Comparison of ENCODE assay signal across 8 cellular contexts in genomic region chr15:55279746-55280351, GRCh38. TPM values are rescaled to one million over a fixed set of nuclear protein-coding genes. Genes with fewer than 3 reads are reported as not detected.
DNase-seq lines count a peak whose midpoint lies in the region; ATAC-seq and TF ChIP-seq lines count a peak whose summit lies in the region.

No MANE protein-coding gene starts in this region.

- no peaks in the 10 kb centered on the region for H3K27me3 ChIP-seq in lung (ENCODE audit: control insufficient read depth, insufficient read depth)
- H3K27me3 ChIP-seq in psoas muscle (ENCODE audit: insufficient read depth in 3 of 3, low read length in 2 of 3), result no peaks in the 10 kb centered on the region

- H3K4me3 ChIP-seq in OCI-LY7 (ENCODE audit: low read depth, low read length, poor library complexity, severe bottlenecking), result no peak overlapping the region
- no peak overlapping the region for H3K4me3 ChIP-seq in lung
- H3K4me3 ChIP-seq in psoas muscle, result no peak overlapping the region

- no peaks in the 10 kb centered on the region for H3K9me2 ChIP-seq in OCI-LY7 (ENCODE audit: insufficient read depth, low read length)

- peaks cover 98% of the 10 kb centered on the region for H3K4me1 Mint-ChIP-seq in activated naive CD4-positive, alpha-beta T cell treated with anti-CD3 and anti-CD28 coated beads, Interleukin-2, amount 10 ng/mL, durations not matched to agents 7 days and 5 days

- CTCF ChIA-PET in OCI-LY7 (lab: Charles Lee; ENCODE audit: unreplicated experiment), result no interaction called here
- CTCF ChIA-PET in activated naive CD4-positive, alpha-beta T cell treated with anti-CD3 and anti-CD28 coated beads, Interleukin-2, amount 10 ng/mL, durations not matched to agents 7 days and 5 days (lab: Charles Lee), result interaction anchor here (0.9 to 1.1 kb wide), 2 partner anchors 58 to 59 kb away, joined by 3 read pairs; no protein-coding TSS in a partner anchor

- peaks cover 43% of the 10 kb centered on the region for H3K36me3 Mint-ChIP-seq in activated naive CD4-positive, alpha-beta T cell treated with anti-CD3 and anti-CD28 coated beads, Interleukin-2, amount 10 ng/mL, durations not matched to agents 7 days and 5 days

- H3K36me3 ChIP-seq in OCI-LY7 (ENCODE audit: insufficient read depth, low read length), result no peaks in the 10 kb centered on the region
- no peaks in the 10 kb centered on the region for H3K36me3 ChIP-seq in lung (ENCODE audit: control insufficient read depth in 2 of 2, insufficient read depth in 2 of 2, low read length in 2 of 2)
- H3K36me3 ChIP-seq in psoas muscle (ENCODE audit: insufficient read depth in 1 of 2, low read depth in 1 of 2), result no peaks in the 10 kb centered on the region

- BruUV-seq in OCI-LY7 (replicated peaks; lab: Mats Ljungman, UMichigan), result no TSS peak

- DNase-seq in OCI-LY7 (ENCODE audit: low spot score) (no peak), lung (ENCODE audit: low spot score) (no peak), psoas muscle (no peak), NCI-H748 treated with DMSO at 0.1 percent for 48 hours (lab: John Stamatoyannopoulos, UW) (no peak), posterior vena cava (ENCODE audit: low spot score) (no peak)
- DNase-seq in activated naive CD4-positive, alpha-beta T cell treated with anti-CD3 and anti-CD28 coated beads, Interleukin-2, amount 10 ng/mL, durations not matched to agents 7 days and 5 days, result peak; percentile 58

- TF ChIP-seq CTCF in OCI-LY7 (conservative IDR thresholded peaks at IDR 0.05; ENCODE audit: low read length) (no peak), lung (IDR thresholded peaks at IDR 0.05; ENCODE audit: control extremely low read depth, extremely low read depth) (no peak), psoas muscle (IDR thresholded peaks at IDR 0.05) (no peak)

- no peaks in the 10 kb centered on the region for H4K20me1 ChIP-seq in OCI-LY7 (ENCODE audit: insufficient read depth, low read length)

- H3K9me3 Mint-ChIP-seq in activated naive CD4-positive, alpha-beta T cell treated with anti-CD3 and anti-CD28 coated beads, Interleukin-2, amount 10 ng/mL, durations not matched to agents 7 days and 5 days, result no peaks in the 10 kb centered on the region

- H3K4me1 ChIP-seq in OCI-LY7 (ENCODE audit: insufficient read depth, low read length, poor library complexity, severe bottlenecking), result peaks cover 7% of the 10 kb centered on the region
- peaks cover 0 to 11% of the 10 kb centered on the region in 2 donors for H3K4me1 ChIP-seq in lung (ENCODE audit: control insufficient read depth in 2 of 2, insufficient read depth in 2 of 2, low read length in 2 of 2)
- H3K4me1 ChIP-seq in psoas muscle, result no peaks in the 10 kb centered on the region

- no peaks in the 10 kb centered on the region for H3K27me3 Mint-ChIP-seq in activated naive CD4-positive, alpha-beta T cell treated with anti-CD3 and anti-CD28 coated beads, Interleukin-2, amount 10 ng/mL, durations not matched to agents 7 days and 5 days

- H3K4me2 ChIP-seq in OCI-LY7 (ENCODE audit: low read length), result peak overlapping the region; percentile 11; the same call in 1 of the 2 replicates

- H3K79me2 ChIP-seq in OCI-LY7 (ENCODE audit: insufficient read depth, low read depth, low read length), result no peaks in the 10 kb centered on the region

- ATAC-seq in GM18508 (IDR thresholded peaks at IDR 0.05; ENCODE audit: insufficient read depth, unreplicated experiment), result peak; percentile 65
- peak; percentile 87 for ATAC-seq in HG02798 (IDR thresholded peaks at IDR 0.05; ENCODE audit: poor library complexity, unreplicated experiment)
- ATAC-seq in lung (ENCODE audit: insufficient read depth, low FRiP score), result peak; percentile 15
- no peak for ATAC-seq in psoas muscle

- H3K9me3 ChIP-seq in OCI-LY7 (ENCODE audit: low read length) (no peaks in the 10 kb centered on the region), lung (ENCODE audit: control insufficient read depth in 2 of 2, insufficient read depth in 1 of 2, low read length in 1 of 2) (no peaks in the 10 kb centered on the region), psoas muscle (no peaks in the 10 kb centered on the region)

- H3K4me3 Mint-ChIP-seq in activated naive CD4-positive, alpha-beta T cell treated with anti-CD3 and anti-CD28 coated beads, Interleukin-2, amount 10 ng/mL, durations not matched to agents 7 days and 5 days, result peak overlapping the region; percentile 57

- H3K27ac ChIP-seq in OCI-LY7 (ENCODE audit: low read depth, low read length, poor library complexity, severe bottlenecking) (no peak overlapping the region), lung (ENCODE audit: low read depth in 1 of 2, low read length in 1 of 2) (peak overlapping the region in 1 of 2 donors; percentile 34), psoas muscle (no peak overlapping the region)

- WGBS in lung, 2 donors, result 41 to 54% methylated on average over 4 of the region's 4 CpGs
- 77 to 86% (median 84%) methylated on average over 4 of the region's 4 CpGs for WGBS in psoas muscle, 3 donors

- POLR2A ChIA-PET in OCI-LY7 (lab: Charles Lee), result interaction anchor here (0.5 to 0.7 kb wide), 2 partner anchors 56 to 61 kb away, joined by 3 read pairs; no protein-coding TSS in a partner anchor

- peak overlapping the region; percentile 49; the same call in 1 of the 2 replicates for H2AFZ ChIP-seq in OCI-LY7 (ENCODE audit: low read length)

- intact Hi-C loops in OCI-LY7 (cut with micrococcal nuclease; ENCODE audit: unreplicated experiment), result no loop called here
- intact Hi-C loops in psoas muscle (cut with DNase I), result loop anchor here in 1 of 2 donors (5.0 kb wide), 1 partner anchor 58 kb away; no protein-coding TSS in a partner anchor
- intact Hi-C loops in posterior vena cava (cut with DNase I), result no loop called here

- peak overlapping the region; percentile 96 for H3K27ac Mint-ChIP-seq in activated naive CD4-positive, alpha-beta T cell treated with anti-CD3 and anti-CD28 coated beads, Interleukin-2, amount 10 ng/mL, durations not matched to agents 7 days and 5 days

RNA-seq across cellular contexts. Expression of gene RAB27A, which starts 9.8 kb away (rescaled TPM):
- 4.5 and 6.0 TPM in 2 replicates for total RNA-seq in OCI-LY7 (2014; rRNA removed; shearing (Covaris generic))
- 21.7 and 22.4 TPM in 2 replicates for total RNA-seq in OCI-LY7 (2022)
- 10 to 100 TPM; 55.1 to 71.7 TPM for total RNA-seq in lung
- 10 to 100 TPM; 24.4 to 77.1 TPM for polyA plus RNA-seq in lung
- 1 to 10 TPM; 2.1 to 4.0 (median 2.6) TPM for total RNA-seq in psoas muscle
- 1 to 10 TPM; 1.2 to 5.4 (median 1.7) TPM for polyA plus RNA-seq in psoas muscle
- total RNA-seq in posterior vena cava, result 10 to 100 TPM; 40.6 to 59.3 TPM

RNA-seq across cellular contexts. Expression of gene PIGBOS1, which starts 39.1 kb away (rescaled TPM):
- 10.1 and 10.4 TPM in 2 replicates for total RNA-seq in OCI-LY7 (2014; rRNA removed; shearing (Covaris generic))
- total RNA-seq in OCI-LY7 (2022), result 14.8 and 15.6 TPM in 2 replicates
- total RNA-seq in lung, result 10 to 100 TPM; 12.9 to 17.1 TPM
- 10 to 100 TPM; 19.1 to 29.0 TPM for polyA plus RNA-seq in lung
- 1 to 10 TPM; 3.5 to 7.6 (median 6.1) TPM for total RNA-seq in psoas muscle
- polyA plus RNA-seq in psoas muscle, result 10 to 100 TPM; 10.7 to 21.3 (median 21.3) TPM
- total RNA-seq in posterior vena cava, result 1 to 10 TPM; 8.5 to 8.7 TPM

RNA-seq across cellular contexts. Expression of gene PIGB, which starts 39.2 kb away (rescaled TPM):
- total RNA-seq in OCI-LY7 (2014; rRNA removed; shearing (Covaris generic)), result 8.7 and 10.3 TPM in 2 replicates
- 27.6 and 35.7 TPM in 2 replicates for total RNA-seq in OCI-LY7 (2022)
- 10 to 100 TPM in 1 of 2 donors, 1 to 10 TPM in 1; 9.8 to 15.3 TPM for total RNA-seq in lung
- polyA plus RNA-seq in lung, result 10 to 100 TPM; 10.6 to 17.0 TPM
- total RNA-seq in psoas muscle, result 1 to 10 TPM; 1.0 to 1.8 (median 1.2) TPM
- polyA plus RNA-seq in psoas muscle, result 1 to 10 TPM in 2 of 3 donors, under 1 TPM in 1; 0.57 to 1.9 (median 1.6) TPM
- total RNA-seq in posterior vena cava, result 10 to 100 TPM; 13.6 to 16.1 TPM

Comparison
In these comparisons a context has a peak if more than half of its experiments do, and no peak if none do; other contexts are left out.
1. ATAC-seq: peak in GM18508 (single experiment), HG02798 (single experiment) and lung (single experiment); none in psoas muscle (0 of 4).